2 cellular contexts compared by ENCODE assay signal in genomic region chr6:53629120-53629477, GRCh38.
TF ChIP-seq lines count a peak whose summit lies in the region.

No MANE protein-coding gene starts in this region.

TF ChIP-seq in IMR-90, 13 proteins besides CTCF, POLR2A, EP300 and RAD21:
- TF ChIP-seq MXI1 (IDR thresholded peaks at IDR 0.05; ENCODE audit: borderline replicate concordance, low read depth, low read length) (no peak), USF2 (IDR thresholded peaks at IDR 0.05; ENCODE audit: low read depth, low read length) (no peak), RCOR1 (IDR thresholded peaks at IDR 0.05; ENCODE audit: insufficient replicate concordance, low read length) (no peak), CEBPB (IDR thresholded peaks at IDR 0.05; ENCODE audit: low read depth, low read length) (no peak), ELK1 (IDR thresholded peaks at IDR 0.05; ENCODE audit: borderline replicate concordance, low read depth, low read length) (no peak), RFX5 (IDR thresholded peaks at IDR 0.05; ENCODE audit: low read depth, low read length) (no peak)

TF ChIP-seq in K562, 482 proteins besides CTCF, POLR2A, EP300 and RAD21:
- TF ChIP-seq CBX8 (IDR thresholded peaks at IDR 0.05; ENCODE audit: borderline replicate concordance, extremely low read depth, low read depth, low read length, poor library complexity, severe bottlenecking) (peak; percentile 15), POLR3A (IDR thresholded peaks at IDR 0.05; ENCODE audit: borderline replicate concordance, extremely low read depth, insufficient read depth, insufficient read length) (no peak)
